10 cellular contexts compared by ENCODE assay signal in genomic region chr20:35561268-35561667, GRCh38. TPM values are rescaled to one million over a fixed set of nuclear protein-coding genes. Genes with fewer than 3 reads are reported as not detected.
DNase-seq lines count a peak whose midpoint lies in the region; ATAC-seq and TF ChIP-seq lines count a peak whose summit lies in the region.
"Had no signal": no experiment of that assay in that cellular context is flagged by ENCODE, and none has a peak within 500 bp of the region (broad histone marks: within the 10 kb centered on the region; RNA-seq: fewer than 3 reads in every experiment).

No MANE protein-coding gene starts in this region.

- dilution Hi-C loops in IMR-90 (cut with HindIII; ENCODE audit: low sequenced_read_pairs, unreplicated experiment), result no loop called here

- no peaks in the 10 kb centered on the region for H3K9me3 ChIP-seq in IMR-90 (ENCODE audit: control insufficient read depth, insufficient read depth, low read length)
- H3K9me3 ChIP-seq: BLaER1, neutrophil had no signal

- in situ Hi-C loops in IMR-90 (cut with MboI; ENCODE audit: low sequenced_read_pairs), result no loop called here

- no peaks in the 10 kb centered on the region for H3K9me3 Mint-ChIP-seq in activated T-helper 1 cell treated with anti-CD3 and anti-CD28 coated beads, Interleukin-12 subunit alpha, Interleukin-12 subunit beta, Interleukin-2, Interleukin-4 antibody, amounts not matched to agents 30 ng/mL and 10 ng/mL and 1 ng/mL, durations not matched to agents 14 hours and 24 hours and 36 hours

- H3K4me2 ChIP-seq in IMR-90 (ENCODE audit: low read depth, low read length), result no peak overlapping the region
- H3K4me2 ChIP-seq: BLaER1 had no signal

- TF ChIP-seq CTCF in IMR-90 (conservative IDR thresholded peaks at IDR 0.05; ENCODE audit: low read depth, low read length) (peak; percentile 40), RWPE1 (conservative IDR thresholded peaks at IDR 0.05; ENCODE audit: low read depth) (no peak), foreskin fibroblast (IDR thresholded peaks at IDR 0.05; ENCODE audit: low read depth, low read length) (peak; percentile 29)

- H4K91ac ChIP-seq in IMR-90 (ENCODE audit: insufficient read depth, low read depth, low read length), result no peak overlapping the region

- DNase-seq in NCI-H1694 (lab: John Stamatoyannopoulos, UW), result peak; percentile 23
- DNase-seq in NCI-H1694 treated with DMSO at 0.1 percent for 48 hours (lab: John Stamatoyannopoulos, UW), result no peak
- peak; percentile 59 for DNase-seq in IMR-90
- peak; percentile 58 for DNase-seq in RWPE1 (ENCODE audit: low spot score)
- peak; percentile 68 to 83 for DNase-seq in foreskin fibroblast
- DNase-seq in putamen (ENCODE audit: low spot score), result peak; percentile 17
- DNase-seq in activated T-helper 1 cell treated with anti-CD3 and anti-CD28 coated beads, Interleukin-12 subunit alpha, Interleukin-12 subunit beta, Interleukin-2, Interleukin-4 antibody, amounts not matched to agents 30 ng/mL and 10 ng/mL and 1 ng/mL, durations not matched to agents 14 hours and 24 hours and 36 hours (ENCODE audit: low spot score), result no peak

- no peak overlapping the region for H4K8ac ChIP-seq in IMR-90 (ENCODE audit: low read depth in 2 of 2, low read length in 2 of 2)

- no peaks in the 10 kb centered on the region for H3K79me1 ChIP-seq in IMR-90 (ENCODE audit: low read depth in 1 of 2, low read length in 2 of 2)

- H3K9ac ChIP-seq in IMR-90 (ENCODE audit: low read depth, low read length), result no peak overlapping the region
- H3K9ac ChIP-seq: BLaER1 had no signal

- H3K4me1 ChIP-seq in IMR-90 (ENCODE audit: control insufficient read depth, insufficient read depth, low read length), result peaks cover 2% of the 10 kb centered on the region
- H3K4me1 ChIP-seq: BLaER1 had no signal

- no peak overlapping the region for H2BK15ac ChIP-seq in IMR-90 (ENCODE audit: low read depth, low read length)

- TF ChIP-seq RAD21 in IMR-90 (IDR thresholded peaks at IDR 0.05; ENCODE audit: low read length), result peak; percentile 47

- H2BK120ac ChIP-seq in IMR-90 (ENCODE audit: low read depth, low read length), result no peak overlapping the region

- no TSS peak for BruUV-seq in IMR-90 (replicated peaks; lab: Mats Ljungman, UMichigan)

- H3K4me1 Mint-ChIP-seq in activated T-helper 1 cell treated with anti-CD3 and anti-CD28 coated beads, Interleukin-12 subunit alpha, Interleukin-12 subunit beta, Interleukin-2, Interleukin-4 antibody, amounts not matched to agents 30 ng/mL and 10 ng/mL and 1 ng/mL, durations not matched to agents 14 hours and 24 hours and 36 hours (ENCODE audit: low read depth), result no peaks in the 10 kb centered on the region

- H3K36me3 ChIP-seq in IMR-90 (ENCODE audit: control insufficient read depth, insufficient read depth, low read length), result peaks cover 27% of the 10 kb centered on the region

- no peak overlapping the region for H3K4me3 ChIP-seq in IMR-90 (ENCODE audit: insufficient read depth, low read depth, low read length)
- no peak overlapping the region for H3K4me3 ChIP-seq in foreskin fibroblast (ENCODE audit: low read depth in 1 of 2, low read length in 2 of 2)
- H3K4me3 ChIP-seq: BLaER1 had no signal

- POLR2A ChIA-PET in IMR-90 (lab: Charles Lee; ENCODE audit: unreplicated experiment) (no interaction called here), RWPE1 (lab: Yijun Ruan, JAX; ENCODE audit: low non-redundant PET) (no interaction called here)

- no peaks in the 10 kb centered on the region for H4K20me1 ChIP-seq in IMR-90 (ENCODE audit: insufficient read depth, low read length)
- H4K20me1 ChIP-seq: BLaER1 had no signal

- no peak overlapping the region for H3K4me3 Mint-ChIP-seq in activated T-helper 1 cell treated with anti-CD3 and anti-CD28 coated beads, Interleukin-12 subunit alpha, Interleukin-12 subunit beta, Interleukin-2, Interleukin-4 antibody, amounts not matched to agents 30 ng/mL and 10 ng/mL and 1 ng/mL, durations not matched to agents 14 hours and 24 hours and 36 hours

- H3K9me1 ChIP-seq in IMR-90 (ENCODE audit: insufficient read depth, low read length), result no peaks in the 10 kb centered on the region

- WGBS in IMR-90 (ENCODE audit: extremely low coverage in 2 of 2, insufficient read length in 1 of 2), 2 experiments, result 0% methylated on average over 2 of the region's 7 CpGs; no CpG with 5 or more reads in 1 of the 2 experiments

- H4K5ac ChIP-seq in IMR-90 (ENCODE audit: low read depth, low read length), result no peak overlapping the region

- H2BK5ac ChIP-seq in IMR-90 (ENCODE audit: low read depth, low read length, poor library complexity, severe bottlenecking), result no peak overlapping the region

- no peak overlapping the region for H3K4ac ChIP-seq in IMR-90 (ENCODE audit: low read depth, low read length)

- H3K27ac ChIP-seq in IMR-90 (ENCODE audit: insufficient read depth, low read length) (no peak overlapping the region), RWPE1 (no peak overlapping the region)
- H3K27ac ChIP-seq: BLaER1, neutrophil had no signal

- H3K27ac Mint-ChIP-seq in activated T-helper 1 cell treated with anti-CD3 and anti-CD28 coated beads, Interleukin-12 subunit alpha, Interleukin-12 subunit beta, Interleukin-2, Interleukin-4 antibody, amounts not matched to agents 30 ng/mL and 10 ng/mL and 1 ng/mL, durations not matched to agents 14 hours and 24 hours and 36 hours, result no peak overlapping the region

- no peak overlapping the region for H3K14ac ChIP-seq in IMR-90 (replicated peaks; ENCODE audit: low read depth, low read length)

- peak; percentile 96 for ATAC-seq in IMR-90 (ENCODE audit: low read depth)
- ATAC-seq in GM21528 (IDR thresholded peaks at IDR 0.05; ENCODE audit: low FRiP score, unreplicated experiment), result no peak

- no peaks in the 10 kb centered on the region for H3K27me3 ChIP-seq in IMR-90 (ENCODE audit: control insufficient read depth, insufficient read depth, low read length)
- H3K27me3 ChIP-seq: BLaER1, neutrophil had no signal

- no peak overlapping the region for H3K56ac ChIP-seq in IMR-90 (ENCODE audit: extremely low read depth, insufficient read depth, low read length)

- intact Hi-C loops in IMR-90 (cut with micrococcal nuclease), result loop anchor here (10.0 kb wide), 1 partner anchor 104 kb away; the partner anchor contains the start of genes CPNE1 and RBM12
- intact Hi-C loops in activated T-helper 1 cell treated with anti-CD3 and anti-CD28 coated beads, Interleukin-12 subunit alpha, Interleukin-12 subunit beta, Interleukin-2, Interleukin-4 antibody, amounts not matched to agents 30 ng/mL and 10 ng/mL and 1 ng/mL, durations not matched to agents 14 hours and 24 hours and 36 hours (cut with micrococcal nuclease), result no loop called here

- CTCF ChIA-PET in IMR-90 (lab: Yijun Ruan, JAX), result interaction anchor here (0.6 to 1.3 kb wide), 3 partner anchors 18 to 360 kb away, joined by 3 to 4 read pairs (median 3); no protein-coding TSS in a partner anchor
- CTCF ChIA-PET in RWPE1 (lab: Yijun Ruan, JAX), result interaction anchor here (0.5 to 1.6 kb wide), 8 partner anchors 28 to 386 kb away, joined by 3 to 6 read pairs (median 4); no protein-coding TSS in a partner anchor

- peaks cover 1% of the 10 kb centered on the region for H3K27me3 Mint-ChIP-seq in activated T-helper 1 cell treated with anti-CD3 and anti-CD28 coated beads, Interleukin-12 subunit alpha, Interleukin-12 subunit beta, Interleukin-2, Interleukin-4 antibody, amounts not matched to agents 30 ng/mL and 10 ng/mL and 1 ng/mL, durations not matched to agents 14 hours and 24 hours and 36 hours (ENCODE audit: insufficient read depth)

- H2BK20ac ChIP-seq in IMR-90 (ENCODE audit: low read depth, low read length), result no peak overlapping the region

- H2AFZ ChIP-seq in IMR-90 (replicated peaks; ENCODE audit: low read length, poor library complexity), result peak overlapping the region; percentile 4

- no peak overlapping the region for H2AK9ac ChIP-seq in IMR-90 (replicated peaks; ENCODE audit: low read depth, low read length, poor library complexity)

- no peak overlapping the region for H3K18ac ChIP-seq in IMR-90 (ENCODE audit: low read depth, low read length)

- no peak for TF ChIP-seq POLR2A in IMR-90 (IDR thresholded peaks at IDR 0.05; ENCODE audit: low read depth, low read length)

- H3K36me3 Mint-ChIP-seq in activated T-helper 1 cell treated with anti-CD3 and anti-CD28 coated beads, Interleukin-12 subunit alpha, Interleukin-12 subunit beta, Interleukin-2, Interleukin-4 antibody, amounts not matched to agents 30 ng/mL and 10 ng/mL and 1 ng/mL, durations not matched to agents 14 hours and 24 hours and 36 hours (ENCODE audit: low read depth), result peaks cover 4% of the 10 kb centered on the region

- no peak overlapping the region for H3K23ac ChIP-seq in IMR-90 (ENCODE audit: low read depth, low read length)

- H2AK5ac ChIP-seq in IMR-90 (ENCODE audit: low read depth, low read length), result no peak overlapping the region

TF ChIP-seq in IMR-90, 13 proteins besides CTCF, POLR2A, EP300 and RAD21:
- no peak for TF ChIP-seq RCOR1 (IDR thresholded peaks at IDR 0.05; ENCODE audit: insufficient replicate concordance, low read length)
- TF ChIP-seq MXI1 (IDR thresholded peaks at IDR 0.05; ENCODE audit: borderline replicate concordance, low read depth, low read length), result no peak
- TF ChIP-seq SMC3 (IDR thresholded peaks at IDR 0.05; ENCODE audit: low read depth, low read length), result peak; percentile 44
- TF ChIP-seq MAZ (IDR thresholded peaks at IDR 0.05; ENCODE audit: borderline replicate concordance, low read depth, low read length), result no peak

RNA-seq across cellular contexts. Expression of gene ERGIC3, which starts 19.4 kb away (rescaled TPM):
- total RNA-seq in IMR-90 (2012; rRNA removed), result 438 and 487 TPM in 2 replicates
- 434 and 437 TPM in 2 replicates for polyA plus RNA-seq in IMR-90 (2012; rRNA removed)
- 372 and 430 TPM in 2 replicates for polyA plus RNA-seq in IMR-90 (2012; cell fraction: cytosol; rRNA removed)
- 321 and 334 TPM in 2 replicates for polyA plus RNA-seq in IMR-90 (2012; cell fraction: nucleus; rRNA removed; ENCODE audit: low replicate concordance)
- total RNA-seq in activated T-helper 1 cell treated with anti-CD3 and anti-CD28 coated beads, Interleukin-12 subunit alpha, Interleukin-12 subunit beta, Interleukin-2, Interleukin-4 antibody, amounts not matched to agents 30 ng/mL and 10 ng/mL and 1 ng/mL, durations not matched to agents 14 hours and 24 hours and 36 hours, result 132 and 137 TPM in 2 replicates

RNA-seq across cellular contexts. Expression of gene C20orf173, which starts 31.8 kb away (rescaled TPM):
- not detected in 2 replicates for total RNA-seq in IMR-90 (2012; rRNA removed)
- polyA plus RNA-seq in IMR-90 (2012; rRNA removed), result not detected in 2 replicates
- not detected in 2 replicates for polyA plus RNA-seq in IMR-90 (2012; cell fraction: cytosol; rRNA removed)
- not detected in 2 replicates for polyA plus RNA-seq in IMR-90 (2012; cell fraction: nucleus; rRNA removed; ENCODE audit: low replicate concordance)
- total RNA-seq in activated T-helper 1 cell treated with anti-CD3 and anti-CD28 coated beads, Interleukin-12 subunit alpha, Interleukin-12 subunit beta, Interleukin-2, Interleukin-4 antibody, amounts not matched to agents 30 ng/mL and 10 ng/mL and 1 ng/mL, durations not matched to agents 14 hours and 24 hours and 36 hours, result not detected in 2 replicates

RNA-seq across cellular contexts. Expression of gene SPAG4, which starts 54.4 kb away (rescaled TPM):
- total RNA-seq in IMR-90 (2012; rRNA removed), result 1.8 and 1.9 TPM in 2 replicates
- polyA plus RNA-seq in IMR-90 (2012; rRNA removed), result 5.5 and 5.8 TPM in 2 replicates
- polyA plus RNA-seq in IMR-90 (2012; cell fraction: cytosol; rRNA removed), result 4.8 and 7.3 TPM in 2 replicates
- polyA plus RNA-seq in IMR-90 (2012; cell fraction: nucleus; rRNA removed; ENCODE audit: low replicate concordance), result 17.5 and 19.5 TPM in 2 replicates
- total RNA-seq in activated T-helper 1 cell treated with anti-CD3 and anti-CD28 coated beads, Interleukin-12 subunit alpha, Interleukin-12 subunit beta, Interleukin-2, Interleukin-4 antibody, amounts not matched to agents 30 ng/mL and 10 ng/mL and 1 ng/mL, durations not matched to agents 14 hours and 24 hours and 36 hours, result 3.6 and 5.1 TPM in 2 replicates

Comparison
In these comparisons a context has a peak if more than half of its experiments do, and no peak if none do; other contexts are left out.
1. DNase-seq: peak in NCI-H1694 (single experiment), IMR-90 (single experiment), RWPE1 (single experiment), foreskin fibroblast (2 of 2) and putamen (single experiment); none in NCI-H1694 treated with DMSO at 0.1 percent for 48 hours (single experiment) and activated T-helper 1 cell treated with anti-CD3 and anti-CD28 coated beads, Interleukin-12 subunit alpha, Interleukin-12 subunit beta, Interleukin-2, Interleukin-4 antibody, amounts not matched to agents 30 ng/mL and 10 ng/mL and 1 ng/mL, durations not matched to agents 14 hours and 24 hours and 36 hours (single experiment).